Comparison of ENCODE assay signal across 15 cellular contexts in genomic region chr13:113874177-113874576, GRCh38. TPM values are rescaled to one million over a fixed set of nuclear protein-coding genes. Genes with fewer than 3 reads are reported as not detected.
DNase-seq lines count a peak whose midpoint lies in the region; TF ChIP-seq lines count a peak whose summit lies in the region.
"Had no signal": no experiment of that assay in that cellular context is flagged by ENCODE, and none has a peak within 500 bp of the region (broad histone marks: within the 10 kb centered on the region; RNA-seq: fewer than 3 reads in every experiment).

No MANE protein-coding gene starts in this region.

- H3K27ac ChIP-seq in esophagus muscularis mucosa (replicated peaks in 1 of 4) = no peak overlapping the region
- H3K27ac ChIP-seq: A549, BLaER1, GM23248, HL-60 had no signal

- intact Hi-C loops in esophagus muscularis mucosa (cut with DNase I) (no loop called here), posterior vena cava (cut with DNase I) (no loop called here)

- no peaks in the 10 kb centered on the region for H3K9me3 ChIP-seq in esophagus muscularis mucosa
- H3K9me3 ChIP-seq: A549 had no signal

- DNase-seq in Ammon's horn (ENCODE audit: low spot score) = peak; percentile 0
- peak; percentile 36 for DNase-seq in H7
- DNase-seq in esophagus muscularis mucosa (ENCODE audit: extremely low spot score) = peak; percentile 14
- peak; percentile 75 for DNase-seq in posterior vena cava (ENCODE audit: low spot score)
- no peak for DNase-seq in NK-92 (lab: John Stamatoyannopoulos, UW; ENCODE audit: unreplicated experiment)
- DNase-seq in NCI-H2171 (lab: John Stamatoyannopoulos, UW) = no peak
- no peak for DNase-seq in stimulated activated naive CD4-positive, alpha-beta T cell treated with Interleukin-2 at 50 U/mL for 16 hours (lab: John Stamatoyannopoulos, UW)
- DNase-seq: CD4-positive, CD25-positive, alpha-beta regulatory T cell; DMS53; GM23248; HCEC 1CT had no signal

- H3K36me3 ChIP-seq in H7 (replicated peaks; ENCODE audit: control insufficient read depth, insufficient read depth, low read length) (no peaks in the 10 kb centered on the region), esophagus muscularis mucosa (no peaks in the 10 kb centered on the region)
- H3K36me3 ChIP-seq: BLaER1 had no signal

- no peak for TF ChIP-seq EP300 in esophagus muscularis mucosa (IDR thresholded peaks at IDR 0.05)

- no peak for TF ChIP-seq CTCF in esophagus muscularis mucosa (IDR thresholded peaks at IDR 0.05)

- peaks cover 5 to 8% (median 8%) of the 10 kb centered on the region in 4 donors for H3K4me1 ChIP-seq in esophagus muscularis mucosa
- H3K4me1 ChIP-seq: A549 had no signal

- H3K4me3 ChIP-seq in H7 (ENCODE audit: insufficient read depth, low read depth, low read length) (no peak overlapping the region), esophagus muscularis mucosa (no peak overlapping the region)
- H3K4me3 ChIP-seq: A549, BLaER1, GM12878, GM23248 had no signal

- WGBS in esophagus muscularis mucosa = 90% methylated on average over 7 of the region's 10 CpGs

- no peak for TF ChIP-seq POLR2A in esophagus muscularis mucosa (IDR thresholded peaks at IDR 0.05; ENCODE audit: low read depth)

- H3K27me3 ChIP-seq in H7 (ENCODE audit: control insufficient read depth, insufficient read depth, low read length) = no peaks in the 10 kb centered on the region
- no peaks in the 10 kb centered on the region for H3K27me3 ChIP-seq in esophagus muscularis mucosa

RNA-seq across cellular contexts. Expression of gene GAS6, which starts 10.3 kb away (rescaled TPM):
- total RNA-seq in H7 (2014; rRNA removed; shearing (Covaris generic)) = 9.1 and 15.1 TPM in 2 replicates
- 100 to 1,000 TPM; 241 to 459 (median 346) TPM for total RNA-seq in esophagus muscularis mucosa
- 100 to 1,000 TPM; 201 to 215 TPM for total RNA-seq in posterior vena cava

Comparison
In these comparisons a context has a peak if more than half of its experiments do, and no peak if none do; other contexts are left out.
1. DNase-seq: peak in Ammon's horn (single experiment), H7 (single experiment), esophagus muscularis mucosa (single experiment) and posterior vena cava (single experiment); none in NK-92 (single experiment), NCI-H2171 (single experiment) and stimulated activated naive CD4-positive, alpha-beta T cell treated with Interleukin-2 at 50 U/mL for 16 hours (single experiment).
2. RNA of gene GAS6, which starts 10.3 kb away (total RNA-seq): 241 to 459 TPM in esophagus muscularis mucosa and 201 to 215 TPM in posterior vena cava; 9.1 to 15.1 TPM in H7; every median in the first group is over 10 times any median in the second.